10 cellular contexts compared by ENCODE assay signal in the genomic region with DNA sequence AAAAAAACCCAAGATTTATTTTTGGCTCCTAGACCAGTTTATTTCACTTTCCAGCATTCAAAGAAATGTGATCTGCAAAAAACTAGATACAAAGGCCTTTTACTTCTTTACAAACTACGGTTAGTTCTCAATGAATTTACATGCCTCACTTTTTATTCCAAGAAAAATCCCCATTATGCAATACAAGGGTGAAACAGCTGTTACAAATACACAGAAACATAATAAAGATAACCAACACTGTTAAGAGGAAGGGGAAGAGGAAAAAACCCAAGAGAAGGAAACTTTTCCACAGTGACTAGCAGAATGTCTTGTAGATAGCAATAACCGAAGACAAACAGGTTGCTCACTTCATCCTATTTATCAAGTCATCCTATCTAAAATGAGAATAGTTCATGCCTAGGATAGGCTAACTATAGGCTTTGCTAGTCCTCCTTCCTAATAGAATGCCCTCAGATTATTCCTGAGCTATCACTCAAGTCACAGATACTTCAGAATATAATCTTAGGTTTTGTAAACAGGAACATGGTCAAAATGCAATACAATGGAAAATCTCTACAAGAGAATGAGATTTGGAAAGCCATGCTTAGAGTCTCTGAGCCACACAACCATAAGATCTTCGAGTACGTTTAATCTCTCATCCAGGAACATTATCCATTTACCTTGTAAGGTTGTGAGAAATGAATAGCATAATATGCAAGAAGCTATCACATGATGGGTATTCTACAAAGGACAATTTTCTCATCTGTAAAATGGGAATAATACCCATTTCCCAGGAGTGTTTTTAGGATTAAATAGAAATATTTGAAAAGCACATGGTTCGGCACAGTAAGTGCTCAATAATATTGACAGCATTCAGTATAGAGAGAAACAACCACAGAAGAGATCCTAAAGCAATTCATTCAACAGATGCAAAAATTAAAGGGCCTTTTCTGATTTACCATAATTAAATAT. TPM values are rescaled to one million over a fixed set of nuclear protein-coding genes. Genes with fewer than 3 reads are reported as not detected.
A peak's percentile ranks its signal among the peaks of the same experiment; 100 is the strongest.
DNase-seq lines count a peak whose midpoint lies in the region; ATAC-seq, FAIRE-seq and TF ChIP-seq lines count a peak whose summit lies in the region.
"Had no signal": no experiment of that assay in that cellular context is flagged by ENCODE, and none has a peak within 500 bp of the region (broad histone marks: within the 10 kb centered on the region; RNA-seq: fewer than 3 reads in every experiment).

No MANE protein-coding gene starts in this region.

- H3K27ac Mint-ChIP-seq in T-helper 17 cell: peak overlapping the region; percentile 87

- H4K20me1 ChIP-seq in smooth muscle cell (ENCODE audit: low read depth): peaks cover 82% of the 10 kb centered on the region

- no peak overlapping the region for H2AFZ ChIP-seq in smooth muscle cell (ENCODE audit: low read depth)

- H3K9me3 ChIP-seq in T-helper 17 cell (ENCODE audit: control insufficient read depth, low read length, poor library complexity, severe bottlenecking) (no peaks in the 10 kb centered on the region), smooth muscle cell (replicated peaks; ENCODE audit: low read depth) (no peaks in the 10 kb centered on the region)

- H3K4me3 ChIP-seq in smooth muscle cell: no peak overlapping the region

- H3F3A ChIP-seq in smooth muscle cell (ENCODE audit: low read depth): peaks cover 58% of the 10 kb centered on the region

- H3K27ac ChIP-seq in smooth muscle cell (ENCODE audit: low read depth): peak overlapping the region; percentile 62

- peaks cover 16% of the 10 kb centered on the region for H3K36me3 ChIP-seq in smooth muscle cell (ENCODE audit: low read depth)

- H3K9ac ChIP-seq in smooth muscle cell (ENCODE audit: low read depth): no peak overlapping the region

- 76% methylated on average over 5 of the region's 5 CpGs for WGBS in smooth muscle cell (ENCODE audit: low lambda C conversion rate)

- no peaks in the 10 kb centered on the region for H3K36me3 Mint-ChIP-seq in T-helper 17 cell (ENCODE audit: low read depth)

- no peaks in the 10 kb centered on the region for H3K27me3 ChIP-seq in smooth muscle cell (ENCODE audit: low read depth)

- peaks cover 26% of the 10 kb centered on the region for H3K4me1 Mint-ChIP-seq in T-helper 17 cell

- no peaks in the 10 kb centered on the region for H3K27me3 Mint-ChIP-seq in T-helper 17 cell

- H3K79me2 ChIP-seq in smooth muscle cell (ENCODE audit: low read depth): peaks cover 39% of the 10 kb centered on the region

- no peak for ATAC-seq in T-helper 17 cell

- H3K4me1 ChIP-seq in smooth muscle cell (ENCODE audit: low read depth): no peaks in the 10 kb centered on the region

- peak; percentile 39 for DNase-seq in NCI-H82 (lab: John Stamatoyannopoulos, UW)
- no peak for DNase-seq in NCI-H82 treated with DMSO at 0.1 percent for 48 hours (lab: John Stamatoyannopoulos, UW; ENCODE audit: unreplicated experiment)
- no peak for DNase-seq in T-helper 17 cell
- DNase-seq in fibroblast of gingiva (ENCODE audit: low read depth): peak; percentile 48
- DNase-seq in smooth muscle cell (lab: John Stamatoyannopoulos, UW; ENCODE audit: unreplicated experiment): no peak
- DNase-seq in superior temporal gyrus (ENCODE audit: extremely low spot score): no peak
- DNase-seq in urothelium cell line (ENCODE audit: low spot score): no peak
- no peak for DNase-seq in D721Med (ENCODE audit: insufficient read length, low spot score)
- DNase-seq: ACHN, dermis blood vessel endothelial cell had no signal

- peak overlapping the region; percentile 33 for H3K4me2 ChIP-seq in smooth muscle cell

- H3K4me3 Mint-ChIP-seq in T-helper 17 cell: no peak overlapping the region

- TF ChIP-seq CTCF in smooth muscle cell (IDR thresholded peaks at IDR 0.05; ENCODE audit: borderline replicate concordance, insufficient read depth, poor library complexity, severe bottlenecking) (no peak), D721Med (IDR thresholded peaks at IDR 0.05; ENCODE audit: insufficient read depth, missing control alignments) (no peak)

- no peak for FAIRE-seq in urothelium cell line (lab: Jason Lieb, UNC)
- no peak for FAIRE-seq in D721Med (lab: Jason Lieb, UNC)

RNA-seq across cellular contexts. Expression of gene PNRC2, which starts 5.4 kb away (rescaled TPM):
- 100 to 1,000 TPM; 121 to 149 TPM for total RNA-seq in T-helper 17 cell
- 77.8 and 98.5 TPM in 2 replicates for total RNA-seq in smooth muscle cell
- polyA plus RNA-seq in smooth muscle cell: 53.3 and 55.8 TPM in 2 replicates

RNA-seq across cellular contexts. Expression of gene SRSF10, which starts 15.1 kb away (rescaled TPM):
- total RNA-seq in T-helper 17 cell (100 to 1,000 TPM; 232 to 239 TPM), smooth muscle cell (93.7 and 111 TPM in 2 replicates)
- polyA plus RNA-seq in smooth muscle cell: 86.8 and 87.1 TPM in 2 replicates

RNA-seq across cellular contexts. Expression of gene CNR2, which starts 51.9 kb away (rescaled TPM):
- total RNA-seq in T-helper 17 cell: under 1 TPM; 0.13 to 0.85 TPM
- total RNA-seq in smooth muscle cell: not detected in 2 replicates
- polyA plus RNA-seq in smooth muscle cell: not detected in 2 replicates
- total RNA-seq: dermis blood vessel endothelial cell had no signal

Comparison
In these comparisons a context has a peak if more than half of its experiments do, and no peak if none do; other contexts are left out.
1. DNase-seq: peak in NCI-H82 (single experiment) and fibroblast of gingiva (single experiment); none in NCI-H82 treated with DMSO at 0.1 percent for 48 hours (single experiment), T-helper 17 cell (0 of 3), smooth muscle cell (single experiment), superior temporal gyrus (single experiment), urothelium cell line (single experiment) and D721Med (single experiment).